ENCODE assay signal across 12 cellular contexts in the genomic region with DNA sequence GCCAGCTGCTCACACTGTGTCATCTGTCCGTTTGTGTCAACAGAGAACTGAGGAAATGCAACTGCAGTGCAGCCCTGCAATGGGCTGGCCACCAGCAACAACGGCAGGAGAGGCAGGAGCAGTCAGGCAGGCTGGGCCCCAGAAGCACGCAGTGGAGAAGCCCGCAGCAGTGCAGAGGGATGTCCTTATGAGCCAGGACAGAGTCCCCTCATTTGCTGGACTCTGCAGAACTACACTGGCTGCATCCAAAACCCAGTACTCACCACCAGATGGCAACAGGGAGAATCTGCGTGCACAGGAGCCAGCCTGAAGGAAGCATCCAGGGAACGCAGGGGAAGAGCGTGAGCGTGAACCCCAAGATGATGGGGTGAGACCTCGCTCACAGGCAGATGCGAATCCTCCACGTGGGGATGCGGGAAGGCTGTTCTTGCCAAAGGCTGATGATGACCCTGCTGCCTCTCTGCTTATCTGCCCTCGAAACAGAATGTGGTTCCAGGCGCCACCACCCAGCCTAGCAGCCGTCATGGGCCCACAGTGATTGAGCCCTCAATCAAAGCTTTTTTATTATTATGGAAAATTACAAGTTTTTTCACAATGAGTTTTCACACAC.
A peak's percentile ranks its signal among the peaks of the same experiment; 100 is the strongest.
DNase-seq lines count a peak whose midpoint lies in the region; ATAC-seq, FAIRE-seq and TF ChIP-seq lines count a peak whose summit lies in the region.
"Had no signal": no experiment of that assay in that cellular context is flagged by ENCODE, and none has a peak within 500 bp of the region (broad histone marks: within the 10 kb centered on the region; RNA-seq: fewer than 3 reads in every experiment).

No MANE protein-coding gene starts in this region.

- dilution Hi-C loops in keratinocyte (cut with MboI; ENCODE audit: extremely low pct_ligation_motif_present, low sequenced_read_pairs) = no loop called here

- TF ChIP-seq CTCF in C4-2B (conservative IDR thresholded peaks at IDR 0.05) (peak; percentile 75), GM23338 (conservative IDR thresholded peaks at IDR 0.05; ENCODE audit: low read depth in 2 of 2) (peak; percentile 41 to 63), keratinocyte (optimal IDR thresholded peaks at IDR 0.05 in 1 of 3, IDR thresholded peaks at IDR 0.05 in 1 of 3, conservative IDR thresholded peaks at IDR 0.05 in 1 of 3; ENCODE audit: extremely low read depth in 1 of 3, insufficient read depth in 2 of 3, low read length in 3 of 3) (peak in 2 of 3 experiments; percentile 17 to 24), gastrocnemius medialis (IDR thresholded peaks at IDR 0.05 in 4 of 5, conservative IDR thresholded peaks at IDR 0.05 in 1 of 5) (no peak)

- H3K4me1 ChIP-seq in GM23338 (ENCODE audit: insufficient read depth) = no peaks in the 10 kb centered on the region
- H3K4me1 ChIP-seq in keratinocyte (ENCODE audit: control insufficient read depth, extremely low read depth, insufficient read depth, low read length) = no peaks in the 10 kb centered on the region
- H3K4me1 ChIP-seq in neuronal stem cell (ENCODE audit: control insufficient read depth in 2 of 2, insufficient read depth in 1 of 2, low read depth in 1 of 2, low read length in 2 of 2) = peaks cover 0 to 2% of the 10 kb centered on the region in 2 donors
- no peaks in the 10 kb centered on the region for H3K4me1 ChIP-seq in gastrocnemius medialis

- no peaks in the 10 kb centered on the region for H4K20me1 ChIP-seq in GM23338 (replicated peaks; ENCODE audit: insufficient read depth)
- H4K20me1 ChIP-seq in keratinocyte (ENCODE audit: control insufficient read depth, extremely low read depth, insufficient read depth, low read length) = no peaks in the 10 kb centered on the region

- peaks cover 65% of the 10 kb centered on the region for H3K36me3 Mint-ChIP-seq in GM23338 (ENCODE audit: low read depth)

- DNase-seq in GM23338 (ENCODE audit: low spot score) = peak; percentile 52
- DNase-seq in RPMI7951 (ENCODE audit: low read depth) = peak; percentile 37
- DNase-seq in keratinocyte (ENCODE audit: low read depth, low spot score) = no peak
- no peak for DNase-seq in NCI-H2171 treated with DMSO at 0.1 percent for 48 hours (lab: John Stamatoyannopoulos, UW)
- DNase-seq in neuronal stem cell (ENCODE audit: low spot score) = no peak
- DNase-seq in gastrocnemius medialis = no peak
- DNase-seq: activated CD4-positive, alpha-beta memory T cell treated with anti-CD3 and anti-CD28 coated beads, Interleukin-2, amount 10 ng/mL, durations not matched to agents 7 days and 5 days; activated naive CD8-positive, alpha-beta T cell treated with anti-CD3 and anti-CD28 coated beads, Interleukin-2, amount 50 U/mL, for 24 hours; effector memory CD8-positive, alpha-beta T cell had no signal

- H3K79me1 ChIP-seq in neuronal stem cell (ENCODE audit: low read depth, low read length) = no peaks in the 10 kb centered on the region

- in situ Hi-C loops in gastrocnemius medialis (cut with MboI; ENCODE audit: low sequenced_read_pairs in 4 of 4) = no loop called here

- ATAC-seq in GM23338 = peak; percentile 36; the same call in 2 of the 3 replicates
- ATAC-seq in HG02642 (IDR thresholded peaks at IDR 0.05; ENCODE audit: poor library complexity, unreplicated experiment) = no peak
- no peak for ATAC-seq in gastrocnemius medialis
- ATAC-seq: activated naive CD8-positive, alpha-beta T cell treated with anti-CD3 and anti-CD28 coated beads, Interleukin-2, amount 50 U/mL, for 24 hours; effector memory CD8-positive, alpha-beta T cell had no signal

- intact Hi-C loops in gastrocnemius medialis (cut with DNase I; ENCODE audit: low total_unique reads) = no loop called here

- H3K79me2 ChIP-seq in GM23338 (replicated peaks; ENCODE audit: insufficient read depth) (no peaks in the 10 kb centered on the region), keratinocyte (ENCODE audit: control insufficient read depth, insufficient read depth, low read length) (no peaks in the 10 kb centered on the region)

- H3K9me1 ChIP-seq in keratinocyte (ENCODE audit: control insufficient read depth, extremely low read depth, insufficient read depth, low read length) = no peaks in the 10 kb centered on the region

- H3K36me3 ChIP-seq in GM23338 (ENCODE audit: insufficient read depth) (no peaks in the 10 kb centered on the region), keratinocyte (ENCODE audit: control insufficient read depth in 2 of 2, extremely low read depth in 1 of 2, insufficient read depth in 2 of 2, low read length in 2 of 2) (no peaks in the 10 kb centered on the region), neuronal stem cell (replicated peaks in 1 of 2; ENCODE audit: control insufficient read depth in 2 of 2, insufficient read depth in 2 of 2, low read length in 2 of 2) (no peaks in the 10 kb centered on the region), gastrocnemius medialis (no peaks in the 10 kb centered on the region)

- no peak overlapping the region for H3K4ac ChIP-seq in neuronal stem cell (ENCODE audit: low read length)

- H3K4me2 ChIP-seq in GM23338 = no peak overlapping the region
- no peak overlapping the region for H3K4me2 ChIP-seq in keratinocyte (ENCODE audit: control insufficient read depth, extremely low read depth, insufficient read depth, low read depth, low read length)
- H3K4me2 ChIP-seq in neuronal stem cell (ENCODE audit: insufficient read depth, low read length, poor library complexity, severe bottlenecking) = no peak overlapping the region

- H3K27me3 ChIP-seq in GM23338 (ENCODE audit: insufficient read depth) (no peaks in the 10 kb centered on the region), keratinocyte (ENCODE audit: control insufficient read depth, extremely low read depth, insufficient read depth, low read length) (no peaks in the 10 kb centered on the region), neuronal stem cell (ENCODE audit: control insufficient read depth in 3 of 3, insufficient read depth in 3 of 3, low read depth in 1 of 3, low read length in 3 of 3) (peaks cover 0 to 21% (median 7%) of the 10 kb centered on the region in 3 experiments), gastrocnemius medialis (no peaks in the 10 kb centered on the region)

- no peak overlapping the region for H3K18ac ChIP-seq in neuronal stem cell (ENCODE audit: low read length)

- no peak overlapping the region for H3K9ac ChIP-seq in keratinocyte (ENCODE audit: control insufficient read depth, extremely low read depth, insufficient read depth, low read length)
- no peak overlapping the region for H3K9ac ChIP-seq in neuronal stem cell (ENCODE audit: low read depth, low read length, poor library complexity)

- H3F3A ChIP-seq in GM23338 (replicated peaks; ENCODE audit: low read depth) = no peaks in the 10 kb centered on the region

- H3K14ac ChIP-seq in neuronal stem cell (ENCODE audit: low read length) = no peak overlapping the region

- no CpG with 5 or more reads among the region's 15 CpGs for WGBS in neuronal stem cell (ENCODE audit: extremely low coverage in 2 of 2, insufficient read length in 2 of 2, insufficient replicate concordance in 1 of 2), 2 donors

- no peak overlapping the region for H4K8ac ChIP-seq in neuronal stem cell (ENCODE audit: low read depth, low read length)

- peaks cover 4% of the 10 kb centered on the region for H3K27me3 Mint-ChIP-seq in GM23338 (ENCODE audit: insufficient read depth, low read depth, poor library complexity)
- H3K27me3 Mint-ChIP-seq: activated CD4-positive, alpha-beta memory T cell treated with anti-CD3 and anti-CD28 coated beads, Interleukin-2, amount 10 ng/mL, durations not matched to agents 7 days and 5 days had no signal

- H3K23ac ChIP-seq in neuronal stem cell (ENCODE audit: low read depth, low read length, poor library complexity) = no peak overlapping the region

- H2BK5ac ChIP-seq in neuronal stem cell (ENCODE audit: low read length) = no peak overlapping the region

- H3K9me3 ChIP-seq in keratinocyte (ENCODE audit: control insufficient read depth, low read depth, low read length) (peaks cover 2% of the 10 kb centered on the region), neuronal stem cell (replicated peaks in 1 of 2; ENCODE audit: control insufficient read depth in 2 of 2, insufficient read depth in 1 of 2, low read depth in 1 of 2, low read length in 2 of 2) (peaks cover 0 to 9% of the 10 kb centered on the region in 2 donors), gastrocnemius medialis (no peaks in the 10 kb centered on the region)

- H3K4me3 Mint-ChIP-seq in GM23338 = no peak overlapping the region
- H3K4me3 Mint-ChIP-seq: activated CD4-positive, alpha-beta memory T cell treated with anti-CD3 and anti-CD28 coated beads, Interleukin-2, amount 10 ng/mL, durations not matched to agents 7 days and 5 days; activated naive CD8-positive, alpha-beta T cell treated with anti-CD3 and anti-CD28 coated beads, Interleukin-2, amount 50 U/mL, for 24 hours; effector memory CD8-positive, alpha-beta T cell had no signal

- H3K27ac Mint-ChIP-seq in GM23338 = no peak overlapping the region
- H3K27ac Mint-ChIP-seq: activated CD4-positive, alpha-beta memory T cell treated with anti-CD3 and anti-CD28 coated beads, Interleukin-2, amount 10 ng/mL, durations not matched to agents 7 days and 5 days; activated naive CD8-positive, alpha-beta T cell treated with anti-CD3 and anti-CD28 coated beads, Interleukin-2, amount 50 U/mL, for 24 hours; effector memory CD8-positive, alpha-beta T cell had no signal

- H4K91ac ChIP-seq in neuronal stem cell (ENCODE audit: low read depth, low read length, poor library complexity) = no peak overlapping the region

- no peak for FAIRE-seq in keratinocyte (lab: Jason Lieb, UNC)

- H3K9me2 ChIP-seq in GM23338 (ENCODE audit: insufficient read depth) = no peaks in the 10 kb centered on the region

- H2BK12ac ChIP-seq in neuronal stem cell (ENCODE audit: low read length) = no peak overlapping the region

- TF ChIP-seq POLR2A in gastrocnemius medialis (IDR thresholded peaks at IDR 0.05) = no peak

- no peaks in the 10 kb centered on the region; the same call in 2 of the 3 replicates for H3K4me1 Mint-ChIP-seq in GM23338
- H3K4me1 Mint-ChIP-seq: activated CD4-positive, alpha-beta memory T cell treated with anti-CD3 and anti-CD28 coated beads, Interleukin-2, amount 10 ng/mL, durations not matched to agents 7 days and 5 days; activated naive CD8-positive, alpha-beta T cell treated with anti-CD3 and anti-CD28 coated beads, Interleukin-2, amount 50 U/mL, for 24 hours had no signal

- H2AK5ac ChIP-seq in neuronal stem cell (ENCODE audit: low read depth, low read length) = no peak overlapping the region

- no peak overlapping the region for H3K27ac ChIP-seq in C4-2B
- no peak overlapping the region for H3K27ac ChIP-seq in GM23338 (ENCODE audit: low read depth)
- H3K27ac ChIP-seq in keratinocyte (ENCODE audit: control insufficient read depth, insufficient read depth, low read length) = no peak overlapping the region
- H3K27ac ChIP-seq in neuronal stem cell (replicated peaks; ENCODE audit: low read length) = no peak overlapping the region
- no peak overlapping the region for H3K27ac ChIP-seq in gastrocnemius medialis
- H3K27ac ChIP-seq: SK-N-MC had no signal

- H2AFZ ChIP-seq in GM23338 (no peak overlapping the region), keratinocyte (ENCODE audit: control insufficient read depth, low read length) (no peak overlapping the region), neuronal stem cell (ENCODE audit: low read length) (no peak overlapping the region)

- H3K4me3 ChIP-seq in GM23338 (no peak overlapping the region), keratinocyte (ENCODE audit: control insufficient read depth in 2 of 3, extremely low read depth in 1 of 3, insufficient read depth in 2 of 3, low read depth in 1 of 3, low read length in 3 of 3) (no peak overlapping the region), neuronal stem cell (ENCODE audit: low read length in 2 of 2) (peak overlapping the region in 1 of 2 donors; percentile 68), gastrocnemius medialis (no peak overlapping the region)
- H3K4me3 ChIP-seq: SK-N-MC had no signal

- H3K9me3 Mint-ChIP-seq in GM23338 = peaks cover 88% of the 10 kb centered on the region
- H3K9me3 Mint-ChIP-seq: activated CD4-positive, alpha-beta memory T cell treated with anti-CD3 and anti-CD28 coated beads, Interleukin-2, amount 10 ng/mL, durations not matched to agents 7 days and 5 days had no signal

- H2BK120ac ChIP-seq in neuronal stem cell (ENCODE audit: low read depth, low read length) = no peak overlapping the region

- H2BK15ac ChIP-seq in neuronal stem cell (ENCODE audit: low read length) = no peak overlapping the region

Comparison
In these comparisons a context has a peak if more than half of its experiments do, and no peak if none do; other contexts are left out.
1. CTCF ChIP-seq: peak in C4-2B (single experiment), GM23338 (2 of 2) and keratinocyte (2 of 3); none in gastrocnemius medialis (0 of 5).
2. DNase-seq: peak in GM23338 (single experiment) and RPMI7951 (single experiment); none in keratinocyte (single experiment), NCI-H2171 treated with DMSO at 0.1 percent for 48 hours (single experiment), neuronal stem cell (single experiment) and gastrocnemius medialis (0 of 2).